ENCODE assay signal across 8 cellular contexts in the genomic region with DNA sequence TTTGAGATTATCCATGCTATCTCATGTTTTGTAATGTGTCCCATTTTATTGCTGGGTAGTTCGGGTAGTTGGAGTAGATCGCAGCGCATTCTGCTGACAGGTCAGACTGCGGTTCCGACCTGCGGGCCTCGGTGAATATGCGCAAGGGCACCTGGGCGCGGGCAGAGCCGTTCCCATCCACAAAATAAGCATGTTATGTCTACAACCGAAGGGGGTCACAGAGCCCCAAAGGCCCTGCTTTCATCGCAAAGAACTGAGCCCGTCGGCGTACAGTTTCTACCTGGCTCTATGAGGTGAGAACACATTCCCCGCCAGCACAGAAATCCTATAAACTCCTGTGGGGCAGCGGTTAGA.
DNase-seq lines count a peak whose midpoint lies in the region; ATAC-seq, FAIRE-seq and TF ChIP-seq lines count a peak whose summit lies in the region.

No MANE protein-coding gene starts in this region.

- intact Hi-C loops in PC-9 (cut with micrococcal nuclease; ENCODE audit: unreplicated experiment) (loop anchor here (2.0 kb wide), 2 partner anchors 89 to 159 kb away; partner anchors contain the start of genes CHD1L and PRKAB2), esophagus muscularis mucosa (cut with DNase I) (loop anchor here (5.0 kb wide), 1 partner anchor 158 kb away; the partner anchor contains the start of gene CHD1L), psoas muscle (cut with DNase I) (no loop called here)

- DNase-seq in GM12891 (ENCODE audit: insufficient read length, low spot score): no peak
- DNase-seq in PC-9: peak in 1 of 2 experiments; percentile 2
- no peak for DNase-seq in esophagus muscularis mucosa (ENCODE audit: extremely low spot score)
- DNase-seq in psoas muscle: no peak
- DNase-seq in NCI-H1436 (lab: John Stamatoyannopoulos, UW): no peak
- DNase-seq in activated gamma-delta T cell (lab: John Stamatoyannopoulos, UW): no peak
- no peak for DNase-seq in NCI-H345 treated with DMSO at 0.1 percent for 48 hours (lab: John Stamatoyannopoulos, UW; ENCODE audit: unreplicated experiment)

- H3K79me2 ChIP-seq in PC-9 (ENCODE audit: low read depth): no peaks in the 10 kb centered on the region

- no peak for TF ChIP-seq EP300 in esophagus muscularis mucosa (IDR thresholded peaks at IDR 0.05)

- WGBS in esophagus muscularis mucosa: 24% methylated on average over 15 of the region's 18 CpGs
- WGBS in psoas muscle, 3 donors: 8 to 22% (median 19%) methylated on average over 18 of the region's 18 CpGs

- POLR2A ChIA-PET in PC-9 (lab: Charles Lee; ENCODE audit: unreplicated experiment): interaction anchor here (0.6 to 1.2 kb wide), 4 partner anchors 24 to 1058 kb away, joined by 3 to 21 read pairs (median 4); partner anchors contain the start of gene CHD1L

- ATAC-seq in psoas muscle (no peak), HG02610 (IDR thresholded peaks at IDR 0.05; ENCODE audit: unreplicated experiment) (no peak)

- no peaks in the 10 kb centered on the region for H4K20me1 ChIP-seq in PC-9 (ENCODE audit: insufficient read depth)

- H3F3A ChIP-seq in PC-9 (ENCODE audit: insufficient read depth, low read depth): peaks cover 15% of the 10 kb centered on the region

- BruUV-seq in PC-9 (replicated peaks; lab: Mats Ljungman, UMichigan): no TSS peak

- TF ChIP-seq POLR2A in GM12891 (IDR thresholded peaks at IDR 0.05; ENCODE audit: low read depth, low read length) (no peak), esophagus muscularis mucosa (IDR thresholded peaks at IDR 0.05; ENCODE audit: low read depth) (no peak)

- peak overlapping the region; percentile 61 for H3K4me3 ChIP-seq in PC-9
- peak overlapping the region; percentile 53 to 54 (median 54) for H3K4me3 ChIP-seq in esophagus muscularis mucosa
- peak overlapping the region; percentile 66 for H3K4me3 ChIP-seq in psoas muscle

- H3K9me3 ChIP-seq in PC-9 (ENCODE audit: insufficient read depth, low read depth) (no peaks in the 10 kb centered on the region), esophagus muscularis mucosa (peaks cover 0 to 28% (median 10%) of the 10 kb centered on the region in 4 donors), psoas muscle (peaks cover 18% of the 10 kb centered on the region)

- H3K4me1 ChIP-seq in PC-9 (replicated peaks; ENCODE audit: insufficient read depth) (0 out of 2 replicates have a peak, but pooled peaks cover 6% of the 10 kb centered on the region), esophagus muscularis mucosa (peaks cover 27 to 41% (median 38%) of the 10 kb centered on the region in 4 donors), psoas muscle (peaks cover 13% of the 10 kb centered on the region)

- TF ChIP-seq CTCF in PC-9 (conservative IDR thresholded peaks at IDR 0.05): no peak
- TF ChIP-seq CTCF in esophagus muscularis mucosa (IDR thresholded peaks at IDR 0.05): no peak
- TF ChIP-seq CTCF in psoas muscle (IDR thresholded peaks at IDR 0.05): no peak

- H3K36me3 ChIP-seq in PC-9 (ENCODE audit: low read depth): no peaks in the 10 kb centered on the region
- no peaks in the 10 kb centered on the region for H3K36me3 ChIP-seq in esophagus muscularis mucosa
- no peaks in the 10 kb centered on the region for H3K36me3 ChIP-seq in psoas muscle (ENCODE audit: insufficient read depth in 1 of 2, low read depth in 1 of 2)

- H3K4me2 ChIP-seq in PC-9: peak overlapping the region; percentile 83

- CTCF ChIA-PET in PC-9 (lab: Charles Lee): no interaction called here

- peak; percentile 38 for FAIRE-seq in GM12891 (lab: Jason Lieb, UNC)

- peak overlapping the region; percentile 93 for H3K27ac ChIP-seq in PC-9
- no peak overlapping the region for H3K27ac ChIP-seq in esophagus muscularis mucosa (replicated peaks in 1 of 4)
- no peak overlapping the region for H3K27ac ChIP-seq in psoas muscle

- H3K9me2 ChIP-seq in PC-9 (ENCODE audit: insufficient read depth): no peaks in the 10 kb centered on the region

- H3K27me3 ChIP-seq in PC-9 (ENCODE audit: insufficient read depth, low read depth) (0 out of 2 replicates have a peak, but pooled peaks cover 4% of the 10 kb centered on the region), esophagus muscularis mucosa (peaks cover 2 to 64% (median 44%) of the 10 kb centered on the region in 4 donors), psoas muscle (ENCODE audit: insufficient read depth in 3 of 3, low read length in 2 of 3) (peaks cover 3 to 78% (median 23%) of the 10 kb centered on the region in 3 donors)

- no peak overlapping the region for H2AFZ ChIP-seq in PC-9

TF ChIP-seq in GM12891, 5 proteins besides CTCF, POLR2A, EP300 and RAD21:
- TF ChIP-seq PAX5 (IDR thresholded peaks at IDR 0.05; ENCODE audit: insufficient read depth, low read length, severe bottlenecking): no peak
- no peak for TF ChIP-seq POU2F2 (IDR thresholded peaks at IDR 0.05; ENCODE audit: low read depth, low read length)
- TF ChIP-seq POLR2AphosphoS5 (IDR thresholded peaks at IDR 0.05; ENCODE audit: low read depth, low read length): no peak
- TF ChIP-seq SPI1 (IDR thresholded peaks at IDR 0.05; ENCODE audit: low read depth, low read length): no peak
- no peak for TF ChIP-seq TAF1 (IDR thresholded peaks at IDR 0.05; ENCODE audit: low read depth, low read length)

Comparison
In these comparisons a context has a peak if more than half of its experiments do, and no peak if none do; other contexts are left out.
1. intact Hi-C loops: an anchor here in PC-9 (2.0 kb wide) and esophagus muscularis mucosa (5.0 kb wide); none called in psoas muscle.